Comparison of ENCODE assay signal across 8 cellular contexts in the genomic region with DNA sequence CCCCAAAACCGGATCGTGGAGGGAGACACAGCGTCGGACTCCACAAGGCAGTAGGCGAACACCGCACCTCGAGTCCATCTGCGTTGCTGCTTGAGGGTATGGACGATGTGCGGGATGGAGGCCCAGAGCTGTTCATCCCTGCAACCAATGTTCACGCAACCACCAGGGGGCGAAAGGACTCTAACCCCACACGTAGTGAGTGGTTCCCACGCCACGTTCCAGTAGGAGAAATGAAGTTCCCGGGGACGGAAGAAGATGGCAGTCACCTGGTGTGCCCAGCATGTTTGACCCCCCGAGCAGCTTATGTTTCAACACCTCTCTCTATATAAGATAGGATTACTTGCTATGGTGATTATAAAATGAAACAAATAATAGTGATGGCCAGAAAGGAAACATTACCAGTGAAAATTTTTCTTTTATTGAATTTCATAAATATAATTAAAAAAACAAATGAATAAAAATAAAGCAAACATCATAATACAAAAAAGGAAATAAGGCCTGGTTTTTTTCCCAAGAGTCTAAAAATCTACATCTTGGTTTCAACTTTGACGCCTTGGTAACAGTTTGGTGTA.
DNase-seq lines count a peak whose midpoint lies in the region; ATAC-seq and TF ChIP-seq lines count a peak whose summit lies in the region.

No MANE protein-coding gene starts in this region.

- DNase-seq in stimulated activated naive CD4-positive, alpha-beta T cell treated with Interleukin-2 at 50 U/mL for 16 hours (lab: John Stamatoyannopoulos, UW) = peak; percentile 13
- no peak for DNase-seq in stimulated activated naive CD4-positive, alpha-beta T cell (lab: John Stamatoyannopoulos, UW)
- DNase-seq in NCI-H2107 treated with DMSO at 0.1 percent for 48 hours (lab: John Stamatoyannopoulos, UW; ENCODE audit: unreplicated experiment) (peak; percentile 9), endothelial cell (ENCODE audit: low spot score) (peak; percentile 85), mesothelial cell of epicardium (ENCODE audit: low spot score in 2 of 2, unreplicated experiment in 2 of 2) (peak; percentile 70 to 83)
- DNase-seq in activated CD4-positive, alpha-beta T cell treated with anti-CD3 and anti-CD28 coated beads, Interleukin-2, amount 50 U/mL, for 4 hours = peak; percentile 3 to 24
- DNase-seq in stimulated activated CD8-positive, alpha-beta memory T cell treated with anti-CD3 and anti-CD28 coated beads, Interleukin-7, amount 100 ng/mL, for 1 hour (ENCODE audit: low read depth in 2 of 2) = peak; percentile 2 to 32

- no peaks in the 10 kb centered on the region for H3K9me3 Mint-ChIP-seq in endothelial cell (ENCODE audit: unreplicated experiment)
- H3K9me3 Mint-ChIP-seq in mesothelial cell of epicardium = no peaks in the 10 kb centered on the region

- H3K27me3 Mint-ChIP-seq in endothelial cell (ENCODE audit: unreplicated experiment) (peaks cover 1% of the 10 kb centered on the region), mesothelial cell of epicardium (ENCODE audit: low read depth) (peaks cover 17% of the 10 kb centered on the region)

- H3K4me3 Mint-ChIP-seq in endothelial cell (ENCODE audit: unreplicated experiment) = no peak overlapping the region
- H3K4me3 Mint-ChIP-seq in mesothelial cell of epicardium = no peak overlapping the region

- H3K4me1 Mint-ChIP-seq in endothelial cell (ENCODE audit: unreplicated experiment) (peaks cover 36% of the 10 kb centered on the region), mesothelial cell of epicardium (peaks cover 2% of the 10 kb centered on the region)

- TF ChIP-seq CTCF in endothelial cell (IDR thresholded peaks at IDR 0.05; ENCODE audit: unreplicated experiment) (peak; percentile 76), mesothelial cell of epicardium (IDR thresholded peaks at IDR 0.05; ENCODE audit: unreplicated experiment) (peak; percentile 83)

- H3K27ac Mint-ChIP-seq in endothelial cell (ENCODE audit: unreplicated experiment) = no peak overlapping the region
- H3K27ac Mint-ChIP-seq in mesothelial cell of epicardium = no peak overlapping the region

- no peaks in the 10 kb centered on the region for H3K36me3 Mint-ChIP-seq in endothelial cell (ENCODE audit: low read depth, unreplicated experiment)
- H3K36me3 Mint-ChIP-seq in mesothelial cell of epicardium = no peaks in the 10 kb centered on the region

- ATAC-seq in GM21737 (IDR thresholded peaks at IDR 0.05; ENCODE audit: unreplicated experiment) = no peak

Comparison
In these comparisons a context has a peak if more than half of its experiments do, and no peak if none do; other contexts are left out.
1. DNase-seq: peak in stimulated activated naive CD4-positive, alpha-beta T cell treated with Interleukin-2 at 50 U/mL for 16 hours (single experiment), NCI-H2107 treated with DMSO at 0.1 percent for 48 hours (single experiment), activated CD4-positive, alpha-beta T cell treated with anti-CD3 and anti-CD28 coated beads, Interleukin-2, amount 50 U/mL, for 4 hours (2 of 2), endothelial cell (single experiment), mesothelial cell of epicardium (2 of 2) and stimulated activated CD8-positive, alpha-beta memory T cell treated with anti-CD3 and anti-CD28 coated beads, Interleukin-7, amount 100 ng/mL, for 1 hour (2 of 2); none in stimulated activated naive CD4-positive, alpha-beta T cell (0 of 6).